ENCODE assay signal across 15 cellular contexts in genomic region chr15:76170426-76170800, GRCh38.
"Had no signal": no experiment of that assay in that cellular context is flagged by ENCODE, and none has a peak within 500 bp of the region (broad histone marks: within the 10 kb centered on the region; RNA-seq: fewer than 3 reads in every experiment).

No MANE protein-coding gene starts in this region.

- H3K9ac ChIP-seq: neural progenitor cell, parathyroid adenoma had no signal

- H3K4me1 ChIP-seq: neural progenitor cell, parathyroid adenoma, testis had no signal

- H3K4me2 ChIP-seq: neural progenitor cell had no signal

- H3K9me3 ChIP-seq: testis had no signal

- H3K79me2 ChIP-seq: parathyroid adenoma had no signal

- H2AFZ ChIP-seq: neural progenitor cell, parathyroid adenoma had no signal

- H3K4me3 ChIP-seq: dorsolateral prefrontal cortex, neural progenitor cell, testis had no signal

- H3K27me3 ChIP-seq: dorsolateral prefrontal cortex, neural progenitor cell, testis had no signal

- H3K27ac ChIP-seq: neural progenitor cell, parathyroid adenoma, testis, WERI-Rb-1 had no signal

- ATAC-seq: activated CD4-positive, alpha-beta T cell treated with anti-CD3 and anti-CD28 coated beads for 36 hours; T-cell had no signal

- H3K36me3 ChIP-seq: neural progenitor cell, WERI-Rb-1 had no signal

- DNase-seq: activated CD4-positive, alpha-beta memory T cell treated with anti-CD3 and anti-CD28 coated beads, Interleukin-2, amount 10 ng/mL, durations not matched to agents 7 days and 5 days; activated CD4-positive, alpha-beta T cell treated with anti-CD3 and anti-CD28 coated beads for 36 hours; activated gamma-delta T cell; activated naive CD8-positive, alpha-beta T cell treated with anti-CD3 and anti-CD28 coated beads for 36 hours; activated T-cell treated with anti-CD3 and anti-CD28 coated beads, Interleukin-2, amount 50 U/mL, for 48 hours; anterior cingulate cortex; dorsolateral prefrontal cortex; retina; stimulated activated CD4-positive, alpha-beta T cell treated with anti-CD3 and anti-CD28 coated beads, Interleukin-1b, Interleukin-23, amount 100 ng/mL, for 48 hours; stimulated activated naive CD4-positive, alpha-beta T cell; T-cell; testis; WERI-Rb-1 had no signal
